In the genomic region with DNA sequence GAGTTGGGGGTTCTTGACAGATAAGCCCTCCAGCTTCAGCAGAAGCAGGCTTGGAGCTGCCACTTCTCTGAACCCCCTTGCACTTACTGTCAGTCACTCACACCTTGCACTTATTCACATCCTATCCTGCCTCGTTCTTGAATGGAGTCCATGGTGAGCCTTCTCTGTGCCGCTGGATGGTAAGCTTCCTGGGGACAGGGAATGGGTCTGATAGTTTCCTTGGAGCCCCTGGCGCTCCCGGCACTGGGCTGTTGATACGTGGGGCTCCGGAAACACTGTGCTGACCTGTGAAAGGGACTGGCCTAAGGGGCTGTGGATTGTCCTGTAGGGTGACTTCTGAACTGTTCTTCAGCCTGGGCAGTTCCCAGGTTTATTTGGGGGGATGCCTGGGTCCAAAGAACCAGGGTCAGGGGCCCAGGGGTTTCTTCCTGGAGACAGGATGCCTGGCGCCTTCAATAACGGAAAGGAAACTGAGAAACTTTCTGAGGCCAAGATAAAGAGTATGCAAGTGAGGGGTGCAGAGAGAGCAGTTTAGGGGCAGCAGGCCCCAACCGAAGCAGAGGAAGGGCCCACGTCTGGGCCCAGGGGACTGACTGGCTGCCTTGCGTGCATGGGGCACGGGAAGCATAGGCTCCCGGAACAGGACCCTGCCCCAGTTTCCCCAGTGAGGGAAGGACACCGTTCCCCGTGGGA, we compare ENCODE assay signal across 8 cellular contexts. TPM values are rescaled to one million over a fixed set of nuclear protein-coding genes. Genes with fewer than 3 reads are reported as not detected.
DNase-seq lines count a peak whose midpoint lies in the region; ATAC-seq and TF ChIP-seq lines count a peak whose summit lies in the region.

No MANE protein-coding gene starts in this region.

- H3K27ac Mint-ChIP-seq in T-cell, result peak overlapping the region; percentile 17 to 75

- TF ChIP-seq CTCF in fibroblast of mammary gland (conservative IDR thresholded peaks at IDR 0.05; ENCODE audit: control insufficient read depth, insufficient read depth, low read depth, low read length), result no peak

- H3K9me3 Mint-ChIP-seq in T-cell, result no peaks in the 10 kb centered on the region

- H3K4me1 Mint-ChIP-seq in T-cell, result peaks cover 26 to 46% (median 30%) of the 10 kb centered on the region in 3 donors

- peak overlapping the region; percentile 84 for H3K4me3 ChIP-seq in fibroblast of mammary gland (ENCODE audit: control insufficient read depth, low read depth, low read length)

- peak overlapping the region; percentile 83 to 86 (median 84) for H3K4me3 Mint-ChIP-seq in T-cell

- CTCF ChIA-PET in T-cell (lab: Charles Lee), result interaction anchor here in 1 of 2 donors (1.8 kb wide), 1 partner anchor 126 kb away, joined by 4 read pairs; no protein-coding TSS in a partner anchor

- ATAC-seq in HG02938 (IDR thresholded peaks at IDR 0.05; ENCODE audit: unreplicated experiment) (peak; percentile 41), T-cell (replicated peaks in 1 of 4) (peak; percentile 12 to 27 (median 18)), sciatic nerve (peak; percentile 0)

- DNase-seq in NCI-H82 (lab: John Stamatoyannopoulos, UW), result peak; percentile 27
- DNase-seq in NCI-H82 treated with DMSO at 0.1 percent for 48 hours (lab: John Stamatoyannopoulos, UW; ENCODE audit: unreplicated experiment), result no peak
- DNase-seq in T-cell, result peak in 1 of 34 experiments; percentile 9
- no peak for DNase-seq in fibroblast of mammary gland (ENCODE audit: low read depth)
- no peak for DNase-seq in sciatic nerve (ENCODE audit: low spot score)
- DNase-seq in cortex of kidney (lab: John Stamatoyannopoulos, UW), result no peak
- no peak for DNase-seq in NCI-H2107 treated with DMSO at 0.1 percent for 48 hours (lab: John Stamatoyannopoulos, UW; ENCODE audit: unreplicated experiment)

- H3K36me3 Mint-ChIP-seq in T-cell, result peaks cover 4% of the 10 kb centered on the region

- POLR2A ChIA-PET in T-cell (lab: Charles Lee), result no interaction called here

- intact Hi-C loops in sciatic nerve (cut with DNase I), result loop anchor here (10.0 kb wide), 1 partner anchor 50 kb away; no protein-coding TSS in a partner anchor

- H3K27me3 Mint-ChIP-seq in T-cell, result no peaks in the 10 kb centered on the region

RNA-seq across cellular contexts. Expression of gene ST3GAL4, which starts 0.7 kb away (rescaled TPM):
- 1 to 10 TPM; 2.6 to 4.8 (median 3.6) TPM for total RNA-seq in T-cell
- 72.4 TPM for total RNA-seq in sciatic nerve

RNA-seq across cellular contexts. Expression of gene DCPS, which starts 50.9 kb away (rescaled TPM):
- total RNA-seq in T-cell, result 10 to 100 TPM; 12.4 to 23.7 (median 19.8) TPM
- 12.1 TPM for total RNA-seq in sciatic nerve

Comparison
In these comparisons a context has a peak if more than half of its experiments do, and no peak if none do; other contexts are left out.
1. RNA of gene ST3GAL4, which starts 0.7 kb away (total RNA-seq): 72.4 TPM in sciatic nerve (single experiment); 2.6 to 4.8 TPM in T-cell; every median in the first group is over 10 times any median in the second.
2. Peak in every context shown above with its lines, with median percentiles within 50 percentile points of each other: ATAC-seq.